In genomic region chr1:174678657-174679056, GRCh38 we compare ENCODE assay signal across 23 cellular contexts.
"Had no signal": no experiment of that assay in that cellular context is flagged by ENCODE, and none has a peak within 500 bp of the region (broad histone marks: within the 10 kb centered on the region; RNA-seq: fewer than 3 reads in every experiment).

No MANE protein-coding gene starts in this region.

- H3K27ac ChIP-seq: SJSA1, SK-N-MC had no signal

- H3K36me3 ChIP-seq: MG63, SJSA1 had no signal

- H3K4me3 ChIP-seq: MG63, SJSA1, SK-N-MC had no signal

- FAIRE-seq: RCC 7860 had no signal

- H3K9me3 ChIP-seq: MG63, SJSA1 had no signal

- H3K4me1 ChIP-seq: SJSA1 had no signal

- H3K27me3 ChIP-seq: MG63, SJSA1 had no signal

- DNase-seq: Karpas-422, KG1, MG63, NCI-H1092, NCI-H1105 treated with DMSO at 0.1 percent for 48 hours, NCI-H1417 treated with DMSO at 0.1 percent for 48 hours, NCI-H146, NCI-H1694 treated with DMSO at 0.1 percent for 48 hours, NCI-H1930, NCI-H2081, NCI-H2171, NCI-H226, NCI-H446, NCI-H510A, NCI-H524 treated with DMSO at 0.1 percent for 48 hours, NCI-H69, NCI-H774, Right ventricle myocardium superior, RPMI8226, SIG-M5 had no signal
